Comparison of ENCODE assay signal across 9 cellular contexts in genomic region chr10:72250666-72251065, GRCh38. TPM values are rescaled to one million over a fixed set of nuclear protein-coding genes. Genes with fewer than 3 reads are reported as not detected.
DNase-seq lines count a peak whose midpoint lies in the region; ATAC-seq and TF ChIP-seq lines count a peak whose summit lies in the region.
"Had no signal": no experiment of that assay in that cellular context is flagged by ENCODE, and none has a peak within 500 bp of the region (broad histone marks: within the 10 kb centered on the region; RNA-seq: fewer than 3 reads in every experiment).

No MANE protein-coding gene starts in this region.

- peak overlapping the region; percentile 84 for H3K27ac Mint-ChIP-seq in activated naive CD4-positive, alpha-beta T cell treated with anti-CD3 and anti-CD28 coated beads, Interleukin-2, amount 10 ng/mL, durations not matched to agents 7 days and 5 days
- H3K27ac Mint-ChIP-seq in memory B cell = no peak overlapping the region

- H3K9me3 ChIP-seq in vagina = no peaks in the 10 kb centered on the region

- peaks cover 100% of the 10 kb centered on the region for H3K4me1 ChIP-seq in vagina

- H3K4me3 ChIP-seq in vagina = no peak overlapping the region

- H3K36me3 Mint-ChIP-seq in activated naive CD4-positive, alpha-beta T cell treated with anti-CD3 and anti-CD28 coated beads, Interleukin-2, amount 10 ng/mL, durations not matched to agents 7 days and 5 days = peaks cover 6% of the 10 kb centered on the region
- H3K36me3 Mint-ChIP-seq in memory B cell = no peaks in the 10 kb centered on the region

- TF ChIP-seq POLR2A in vagina (IDR thresholded peaks at IDR 0.05) = no peak

- CTCF ChIA-PET in activated naive CD4-positive, alpha-beta T cell treated with anti-CD3 and anti-CD28 coated beads, Interleukin-2, amount 10 ng/mL, durations not matched to agents 7 days and 5 days (lab: Charles Lee) = interaction anchor here (0.6 kb wide), 1 partner anchor 10 kb away, joined by 3 read pairs; no protein-coding TSS in a partner anchor

- no peaks in the 10 kb centered on the region for H3K27me3 Mint-ChIP-seq in activated naive CD4-positive, alpha-beta T cell treated with anti-CD3 and anti-CD28 coated beads, Interleukin-2, amount 10 ng/mL, durations not matched to agents 7 days and 5 days
- no peaks in the 10 kb centered on the region for H3K27me3 Mint-ChIP-seq in memory B cell

- intact Hi-C loops in vagina (cut with DNase I) = loop anchor here (5.0 kb wide), 1 partner anchor 33 kb away; the partner anchor contains the start of genes ANAPC16 and ASCC1

- no peaks in the 10 kb centered on the region for H3K9me3 Mint-ChIP-seq in activated naive CD4-positive, alpha-beta T cell treated with anti-CD3 and anti-CD28 coated beads, Interleukin-2, amount 10 ng/mL, durations not matched to agents 7 days and 5 days
- H3K9me3 Mint-ChIP-seq in memory B cell = no peaks in the 10 kb centered on the region

- H3K27ac ChIP-seq in caudate nucleus (ENCODE audit: low read depth, low read length) (peak overlapping the region; percentile 36), vagina (peak overlapping the region; percentile 98)

- H3K4me3 Mint-ChIP-seq in activated naive CD4-positive, alpha-beta T cell treated with anti-CD3 and anti-CD28 coated beads, Interleukin-2, amount 10 ng/mL, durations not matched to agents 7 days and 5 days = peak overlapping the region; percentile 44
- peak overlapping the region; percentile 12 for H3K4me3 Mint-ChIP-seq in memory B cell

- H3K4me1 Mint-ChIP-seq in activated naive CD4-positive, alpha-beta T cell treated with anti-CD3 and anti-CD28 coated beads, Interleukin-2, amount 10 ng/mL, durations not matched to agents 7 days and 5 days = peaks cover 85% of the 10 kb centered on the region
- peaks cover 55% of the 10 kb centered on the region for H3K4me1 Mint-ChIP-seq in memory B cell

- TF ChIP-seq CTCF in vagina (IDR thresholded peaks at IDR 0.05) = no peak

- no peaks in the 10 kb centered on the region for H3K27me3 ChIP-seq in vagina

- no peak for ATAC-seq in memory B cell (ENCODE audit: low read depth)
- no peak for ATAC-seq in HG02763 (IDR thresholded peaks at IDR 0.05; ENCODE audit: unreplicated experiment)
- no peak for ATAC-seq in HG03521 (IDR thresholded peaks at IDR 0.05; ENCODE audit: unreplicated experiment)

- no peak for DNase-seq in activated naive CD4-positive, alpha-beta T cell treated with anti-CD3 and anti-CD28 coated beads, Interleukin-2, amount 10 ng/mL, durations not matched to agents 7 days and 5 days
- no peak for DNase-seq in activated naive CD4-positive, alpha-beta T cell (lab: John Stamatoyannopoulos, UW)
- DNase-seq in caudate nucleus (lab: John Stamatoyannopoulos, UW) = no peak
- no peak for DNase-seq in memory B cell (ENCODE audit: low spot score in 2 of 2)
- peak in 1 of 2 donors; percentile 94 for DNase-seq in vagina (ENCODE audit: extremely low spot score in 2 of 2)
- DNase-seq in activated gamma-delta T cell (lab: John Stamatoyannopoulos, UW) = no peak
- DNase-seq: NCI-H1436 treated with DMSO at 0.1 percent for 48 hours had no signal

- no peaks in the 10 kb centered on the region for H3K36me3 ChIP-seq in vagina

RNA-seq across cellular contexts. Expression of gene DDIT4, which starts 23.1 kb away (rescaled TPM):
- 1,063 TPM for total RNA-seq in vagina

RNA-seq across cellular contexts. Expression of gene ASCC1, which starts 34.6 kb away (rescaled TPM):
- total RNA-seq in vagina = 38.5 TPM

RNA-seq across cellular contexts. Expression of gene ANAPC16, which starts 34.9 kb away (rescaled TPM):
- total RNA-seq in vagina = 76.6 TPM
